In the genomic region with DNA sequence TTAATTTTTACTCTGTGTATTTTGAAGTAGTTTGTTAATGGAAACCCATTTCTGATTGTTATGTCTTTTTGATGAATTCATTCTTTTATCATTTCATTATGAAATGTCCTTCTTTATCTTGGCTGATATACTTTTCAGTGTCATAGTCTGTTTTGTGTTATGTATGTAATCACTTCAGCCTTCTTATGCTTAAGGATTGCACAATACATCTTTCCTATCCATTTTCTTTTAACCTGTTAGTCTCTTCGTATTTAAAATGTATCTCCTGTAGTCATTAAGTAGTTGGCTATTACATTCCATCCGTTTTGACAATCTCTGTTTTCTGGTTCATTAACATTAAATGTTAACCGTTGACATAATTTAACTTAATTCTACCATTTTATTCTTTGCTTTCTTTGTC, we compare ENCODE assay signal across 3 cellular contexts.
TF ChIP-seq lines count a peak whose summit lies in the region.

No MANE protein-coding gene starts in this region.

TF ChIP-seq in IMR-90, 13 proteins besides CTCF, POLR2A, EP300 and RAD21:
- TF ChIP-seq MXI1 (IDR thresholded peaks at IDR 0.05; ENCODE audit: borderline replicate concordance, low read depth, low read length) (no peak), CHD1 (IDR thresholded peaks at IDR 0.05; ENCODE audit: low read depth, low read length) (no peak), CEBPB (IDR thresholded peaks at IDR 0.05; ENCODE audit: low read depth, low read length) (peak; percentile 76)
- TF ChIP-seq, protein P1, sequence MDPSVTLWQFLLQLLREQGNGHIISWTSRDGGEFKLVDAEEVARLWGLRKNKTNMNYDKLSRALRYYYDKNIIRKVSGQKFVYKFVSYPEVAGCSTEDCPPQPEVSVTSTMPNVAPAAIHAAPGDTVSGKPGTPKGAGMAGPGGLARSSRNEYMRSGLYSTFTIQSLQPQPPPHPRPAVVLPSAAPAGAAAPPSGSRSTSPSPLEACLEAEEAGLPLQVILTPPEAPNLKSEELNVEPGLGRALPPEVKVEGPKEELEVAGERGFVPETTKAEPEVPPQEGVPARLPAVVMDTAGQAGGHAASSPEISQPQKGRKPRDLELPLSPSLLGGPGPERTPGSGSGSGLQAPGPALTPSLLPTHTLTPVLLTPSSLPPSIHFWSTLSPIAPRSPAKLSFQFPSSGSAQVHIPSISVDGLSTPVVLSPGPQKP (IDR thresholded peaks at IDR 0.05; ENCODE audit: borderline replicate concordance, low read depth, low read length), result no peak
- TF ChIP-seq, protein P2, sequence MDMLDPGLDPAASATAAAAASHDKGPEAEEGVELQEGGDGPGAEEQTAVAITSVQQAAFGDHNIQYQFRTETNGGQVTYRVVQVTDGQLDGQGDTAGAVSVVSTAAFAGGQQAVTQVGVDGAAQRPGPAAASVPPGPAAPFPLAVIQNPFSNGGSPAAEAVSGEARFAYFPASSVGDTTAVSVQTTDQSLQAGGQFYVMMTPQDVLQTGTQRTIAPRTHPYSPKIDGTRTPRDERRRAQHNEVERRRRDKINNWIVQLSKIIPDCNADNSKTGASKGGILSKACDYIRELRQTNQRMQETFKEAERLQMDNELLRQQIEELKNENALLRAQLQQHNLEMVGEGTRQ (IDR thresholded peaks at IDR 0.05; ENCODE audit: low read depth, low read length), result no peak

TF ChIP-seq in Ishikawa, 13 proteins besides CTCF, POLR2A, EP300 and RAD21:
- TF ChIP-seq, protein P3, sequence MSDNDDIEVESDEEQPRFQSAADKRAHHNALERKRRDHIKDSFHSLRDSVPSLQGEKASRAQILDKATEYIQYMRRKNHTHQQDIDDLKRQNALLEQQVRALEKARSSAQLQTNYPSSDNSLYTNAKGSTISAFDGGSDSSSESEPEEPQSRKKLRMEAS (IDR thresholded peaks at IDR 0.05), result no peak
- TF ChIP-seq CEBPB (IDR thresholded peaks at IDR 0.05), result peak; percentile 47; the same call in 1 of the 2 replicates

TF ChIP-seq in H1, 55 proteins besides CTCF, POLR2A, EP300 and RAD21 (continued from another document):
- TF ChIP-seq ZNF274 (IDR thresholded peaks at IDR 0.05; ENCODE audit: borderline replicate concordance, extremely low read depth, low read length) (no peak), EGR1 (IDR thresholded peaks at IDR 0.05; ENCODE audit: borderline replicate concordance, low read depth, low read length) (no peak)
TF ChIP-seq in H1: peak in this region for 1.
